Comparison of ENCODE assay signal across 20 cellular contexts in the genomic region with DNA sequence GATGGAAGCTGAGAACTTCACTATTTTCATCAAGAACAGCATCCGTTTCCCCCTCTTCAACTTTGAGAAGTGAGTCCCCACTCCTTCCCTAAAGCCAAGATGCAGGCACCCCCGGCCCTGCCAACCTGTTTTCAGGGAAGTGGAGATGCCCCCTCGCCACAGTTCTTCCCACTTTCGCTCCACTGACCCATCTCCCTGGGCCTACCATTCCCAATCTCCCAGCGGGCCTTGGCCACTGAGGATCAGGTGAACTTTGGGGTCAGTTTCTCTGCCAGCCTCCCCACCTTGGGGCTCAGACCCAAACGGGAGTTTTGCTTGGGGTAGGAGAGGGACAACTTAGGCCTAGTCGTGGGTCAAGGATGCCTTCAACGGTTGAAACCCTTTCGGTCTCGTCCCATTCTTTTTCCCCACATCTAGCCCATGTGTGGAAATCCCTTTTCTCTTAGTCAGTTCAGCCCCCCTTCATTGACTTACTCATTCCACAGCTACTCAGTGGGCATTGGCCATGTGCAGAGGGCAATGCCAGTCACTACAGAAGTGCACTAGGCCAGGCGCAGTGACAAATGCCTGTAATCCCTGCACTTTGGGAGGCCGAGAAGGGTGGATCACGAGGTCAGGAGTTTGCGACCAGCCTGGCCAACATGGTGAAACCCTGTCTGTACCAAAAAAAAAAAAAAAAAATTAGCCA. TPM values are rescaled to one million over a fixed set of nuclear protein-coding genes. Genes with fewer than 3 reads are reported as not detected.
"Had no signal": no experiment of that assay in that cellular context is flagged by ENCODE, and none has a peak within 500 bp of the region (broad histone marks: within the 10 kb centered on the region; RNA-seq: fewer than 3 reads in every experiment).

No MANE protein-coding gene starts in this region.

- H3K9me3 ChIP-seq: testis had no signal

- H3K27ac ChIP-seq: dorsolateral prefrontal cortex, testis had no signal

- H3K4me1 ChIP-seq: testis had no signal

- H3K27me3 ChIP-seq: dorsolateral prefrontal cortex, heart right ventricle, testis had no signal

- DNase-seq: activated CD4-positive, alpha-beta T cell treated with anti-CD3 and anti-CD28 coated beads, Interleukin-2, amount 50 U/mL, for 4 hours; activated effector memory CD4-positive, alpha-beta T cell treated with Interleukin-2 at 50 U/mL for 16 hours; activated naive CD8-positive, alpha-beta T cell treated with anti-CD3 and anti-CD28 coated beads, Interleukin-2, amount 10 ng/mL, durations not matched to agents 7 days and 5 days; activated T-cell treated with anti-CD3 and anti-CD28 coated beads, Interleukin-2, amount 50 U/mL, for 1 hour; dorsolateral prefrontal cortex; islet precursor cell; left ventricle myocardium superior; stimulated activated CD4-positive, alpha-beta T cell treated with anti-CD3 and anti-CD28 coated beads, Interleukin-15, amount 100 ng/mL, for 24 hours; stimulated activated CD4-positive, alpha-beta T cell treated with anti-CD3 and anti-CD28 coated beads, Interleukin-4, amount 100 ng/mL, for 24 hours; stimulated activated naive CD8-positive, alpha-beta T cell treated with anti-CD3 and anti-CD28 coated beads, Interleukin-15, amount 100 ng/mL, for 72 hours; T-helper 2 cell; testis had no signal

- H3K36me3 ChIP-seq: heart right ventricle had no signal

- FAIRE-seq: bronchial epithelial cell, endometrium had no signal

RNA-seq across cellular contexts. Expression of a gene that starts 10.6 kb away (rescaled TPM):
- total RNA-seq: activated naive CD8-positive, alpha-beta T cell treated with anti-CD3 and anti-CD28 coated beads, Interleukin-2, amount 10 ng/mL, durations not matched to agents 7 days and 5 days; aorta; bronchial epithelial cell; esophagus mucosa; natural killer cell treated with Interleukin-12 subunit alpha and Interleukin-12 subunit beta and Interleukin-15 and Interleukin-18, amount 100 ng/mL, for 72 hours; omental fat pad had no signal
- polyA plus RNA-seq: aorta had no signal

RNA-seq across cellular contexts. Expression of a gene that starts 32.2 kb away (rescaled TPM):
- total RNA-seq: activated naive CD8-positive, alpha-beta T cell treated with anti-CD3 and anti-CD28 coated beads, Interleukin-2, amount 10 ng/mL, durations not matched to agents 7 days and 5 days; aorta; bronchial epithelial cell; dorsolateral prefrontal cortex; esophagus mucosa; heart right ventricle; left ventricle myocardium superior; natural killer cell treated with Interleukin-12 subunit alpha and Interleukin-12 subunit beta and Interleukin-15 and Interleukin-18, amount 100 ng/mL, for 72 hours; omental fat pad; testis; ureter had no signal
- polyA plus RNA-seq: aorta, heart right ventricle had no signal

RNA-seq across cellular contexts. Expression of a gene that starts 41.7 kb away (rescaled TPM):
- total RNA-seq: esophagus mucosa, left ventricle myocardium superior, testis had no signal
- polyA plus RNA-seq: heart right ventricle had no signal
